15 cellular contexts compared by ENCODE assay signal in the genomic region with DNA sequence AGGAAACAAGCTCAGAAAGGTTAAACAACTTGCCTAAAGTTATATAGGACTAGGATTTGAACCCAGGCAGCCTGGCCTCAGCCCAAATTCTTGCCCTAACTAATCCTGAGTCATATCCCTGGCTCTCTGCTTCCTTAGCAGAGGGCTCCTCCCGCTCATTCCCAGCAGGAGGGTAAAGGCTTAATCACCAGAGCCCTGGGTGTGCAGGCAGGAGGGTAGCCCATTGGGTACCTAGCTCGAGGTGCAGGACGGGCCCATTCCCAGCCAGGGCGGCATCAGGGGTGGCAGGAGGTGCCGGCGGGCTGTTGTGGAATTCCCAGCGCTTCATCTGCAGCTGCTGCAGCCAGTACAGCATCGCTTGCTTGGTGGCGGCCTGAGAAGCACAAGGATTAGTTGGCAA. TPM values are rescaled to one million over a fixed set of nuclear protein-coding genes. Genes with fewer than 3 reads are reported as not detected.
DNase-seq lines count a peak whose midpoint lies in the region; ATAC-seq, FAIRE-seq and TF ChIP-seq lines count a peak whose summit lies in the region.
"Had no signal": no experiment of that assay in that cellular context is flagged by ENCODE, and none has a peak within 500 bp of the region (broad histone marks: within the 10 kb centered on the region; RNA-seq: fewer than 3 reads in every experiment).

No MANE protein-coding gene starts in this region.

- H2BK5ac ChIP-seq in H1 (ENCODE audit: low read depth, low read length): peak overlapping the region; percentile 44; the same call in 1 of the 2 replicates

- FAIRE-seq in H1 (lab: Jason Lieb, UNC): no peak
- FAIRE-seq: D721Med had no signal

- H2BK12ac ChIP-seq in H1 (ENCODE audit: low read depth, low read length): no peak overlapping the region

- H3K23ac ChIP-seq in H1 (ENCODE audit: insufficient read length): no peak overlapping the region

- peaks cover 0 to 6% of the 10 kb centered on the region in 2 experiments for H4K20me1 ChIP-seq in H1 (replicated peaks in 1 of 2; ENCODE audit: control insufficient read depth in 1 of 2, insufficient read depth in 2 of 2, low read length in 2 of 2)

- peaks cover 0 to 8% of the 10 kb centered on the region in 2 experiments; a peak in 2 of 4 replicates for H3K79me2 ChIP-seq in H1 (ENCODE audit: control insufficient read depth in 1 of 2, insufficient read depth in 2 of 2, low read length in 2 of 2)

- H3K4me3 ChIP-seq in H1 (ENCODE audit: extremely low read depth in 1 of 4, insufficient read depth in 2 of 4, low read depth in 3 of 4, low read length in 4 of 4) (no peak overlapping the region), neutrophil (ENCODE audit: low read depth in 1 of 2, low read length in 1 of 2) (peak overlapping the region; percentile 16 to 32)
- H3K4me3 ChIP-seq: adrenal gland, gastroesophageal sphincter had no signal

- no peak for TF ChIP-seq EP300 in H1 (IDR thresholded peaks at IDR 0.05; ENCODE audit: borderline replicate concordance in 1 of 2, low read depth in 2 of 2, low read length in 2 of 2)

- H2BK120ac ChIP-seq in H1 (replicated peaks; ENCODE audit: low read depth, low read length): no peak overlapping the region

- no peak overlapping the region; a peak in 1 of 4 replicates for H3K4me2 ChIP-seq in H1 (ENCODE audit: insufficient read depth in 1 of 2, low read depth in 2 of 2, low read length in 2 of 2)

- POLR2A ChIA-PET in H1 (lab: Charles Lee; ENCODE audit: partially characterized antibody): interaction anchor here (0.6 kb wide), 1 partner anchor 9 kb away, joined by 4 read pairs; no protein-coding TSS in a partner anchor

- H3K14ac ChIP-seq in H1 (ENCODE audit: insufficient read length): no peak overlapping the region

- H3K79me1 ChIP-seq in H1 (ENCODE audit: low read depth, low read length): peaks cover 6% of the 10 kb centered on the region; the same call in 1 of the 2 replicates

- no peak for TF ChIP-seq POLR2A in H1 (IDR thresholded peaks at IDR 0.05; ENCODE audit: control extremely low read depth in 1 of 2, low read depth in 2 of 2, low read length in 2 of 2)

- CTCF ChIA-PET in H1 (lab: Charles Lee; ENCODE audit: partially characterized antibody): interaction anchor here (0.7 to 1.4 kb wide), 4 partner anchors 10 to 193 kb away, joined by 3 to 5 read pairs (median 3); no protein-coding TSS in a partner anchor

- peak overlapping the region; percentile 20 for H4K91ac ChIP-seq in H1 (replicated peaks; ENCODE audit: insufficient read length, low read length)

- no peak overlapping the region for H2AFZ ChIP-seq in H1 (ENCODE audit: low read length)

- H3K56ac ChIP-seq in H1 (replicated peaks; ENCODE audit: insufficient read length, low read depth, low read length): no peak overlapping the region

- TF ChIP-seq RAD21 in H1 (IDR thresholded peaks at IDR 0.05 in 1 of 2, conservative IDR thresholded peaks at IDR 0.05 in 1 of 2; ENCODE audit: low read depth in 2 of 2, low read length in 2 of 2): no peak

- H2BK20ac ChIP-seq in H1 (ENCODE audit: low read length): no peak overlapping the region

- no peak overlapping the region for H3K18ac ChIP-seq in H1 (ENCODE audit: extremely low read depth, low read length)

- H3K27me3 ChIP-seq in H1 (replicated peaks in 1 of 4; ENCODE audit: control insufficient read depth in 3 of 4, extremely low read depth in 1 of 4, insufficient read depth in 3 of 4, low read length in 3 of 4) (no peaks in the 10 kb centered on the region), neutrophil (no peaks in the 10 kb centered on the region)
- H3K27me3 ChIP-seq: adrenal gland, gastroesophageal sphincter had no signal

- 0 out of 2 replicates have a peak overlapping the region, but pooled peaks have one; percentile 13 for H2AK5ac ChIP-seq in H1 (ENCODE audit: low read depth, low read length)

- H4K5ac ChIP-seq in H1 (ENCODE audit: insufficient read length, low read depth, low read length): no peak overlapping the region

- TF ChIP-seq CTCF in H1 (IDR thresholded peaks at IDR 0.05; ENCODE audit: control extremely low read depth in 1 of 3, insufficient read depth in 1 of 3, low read depth in 1 of 3, low read length in 3 of 3) (no peak), neutrophil (IDR thresholded peaks at IDR 0.05) (no peak)

- H3K23me2 ChIP-seq in H1 (ENCODE audit: low read depth, low read length): peaks cover 13% of the 10 kb centered on the region; the same call in 1 of the 2 replicates

- no peak overlapping the region for H3K4ac ChIP-seq in H1 (replicated peaks; ENCODE audit: insufficient read length, low read depth, low read length)

- no peak overlapping the region for H3K9ac ChIP-seq in H1 (replicated peaks in 1 of 4; ENCODE audit: extremely low read depth in 1 of 4, low read depth in 3 of 4, low read length in 3 of 4)

- H3K4me1 ChIP-seq in H1 (replicated peaks in 1 of 4; ENCODE audit: control insufficient read depth in 3 of 4, insufficient read depth in 4 of 4, low read length in 3 of 4) (peaks cover 0 to 3% (median under 1%) of the 10 kb centered on the region in 4 experiments; a peak in 4 of 7 replicates), neutrophil (ENCODE audit: control insufficient read depth in 1 of 2, insufficient read depth in 1 of 2, low read depth in 1 of 2, low read length in 1 of 2) (peaks cover 94 to 96% of the 10 kb centered on the region in 2 experiments)

- in situ Hi-C loops in Caki2 (cut with HindIII; ENCODE audit: low pct_unique_long_range_greater_than_20kb, low sequenced_read_pairs): no loop called here

- H4K8ac ChIP-seq in H1 (ENCODE audit: extremely low read depth, insufficient read depth, low read length): peak overlapping the region; percentile 53; the same call in 1 of the 2 replicates

- H3K9me3 ChIP-seq in H1 (ENCODE audit: insufficient read depth in 2 of 2, low read depth in 1 of 2, low read length in 1 of 2): no peaks in the 10 kb centered on the region
- H3K9me3 ChIP-seq in neutrophil: no peaks in the 10 kb centered on the region
- H3K9me3 ChIP-seq: adrenal gland, gastroesophageal sphincter had no signal

- WGBS in H1 (ENCODE audit: extremely low coverage in 1 of 2, insufficient coverage in 1 of 2, insufficient read length in 1 of 2, insufficient replicate concordance in 2 of 2, low coverage in 1 of 2, low lambda C conversion rate in 2 of 2, missing lambda C conversion rate in 1 of 2), 2 experiments: 85% methylated on average over 9 of the region's 9 CpGs; no CpG with 5 or more reads in 1 of the 2 experiments

- H3K36me3 ChIP-seq in H1 (ENCODE audit: control insufficient read depth in 2 of 4, insufficient read depth in 4 of 4, low read length in 3 of 4): no peaks in the 10 kb centered on the region; a peak in 1 of 8 replicates
- H3K36me3 ChIP-seq in neutrophil: no peaks in the 10 kb centered on the region

- no peak overlapping the region for H2BK15ac ChIP-seq in H1 (ENCODE audit: low read length)

- ATAC-seq in HG03571 (IDR thresholded peaks at IDR 0.05; ENCODE audit: unreplicated experiment) (no peak), HG03095 (IDR thresholded peaks at IDR 0.05; ENCODE audit: unreplicated experiment) (no peak)
- ATAC-seq: gastroesophageal sphincter, sciatic nerve had no signal

- peak; percentile 67 for DNase-seq in Caki2 (ENCODE audit: low read depth)
- DNase-seq in NCI-H460 (ENCODE audit: extremely low read depth, low read depth): peak; percentile 57
- no peak for DNase-seq in H1 (ENCODE audit: low read depth in 1 of 2, low spot score in 2 of 2)
- DNase-seq in DMS153 (lab: John Stamatoyannopoulos, UW): no peak
- DNase-seq in cerebellar cortex (ENCODE audit: low spot score): no peak
- DNase-seq: Kasumi-1, mesendoderm, NCI-H446 had no signal

- H3K27ac ChIP-seq in H1 (ENCODE audit: low read depth, low read length) (no peak overlapping the region), neutrophil (peak overlapping the region; percentile 91)

TF ChIP-seq in H1, 55 proteins besides CTCF, POLR2A, EP300 and RAD21 (continues in another document):
- TF ChIP-seq NRF1 (IDR thresholded peaks at IDR 0.05; ENCODE audit: low read depth, low read length): no peak
- no peak for TF ChIP-seq BACH1 (IDR thresholded peaks at IDR 0.05; ENCODE audit: low read length)

RNA-seq across cellular contexts. Expression of gene TBC1D2, which starts 3.9 kb away (rescaled TPM):
- total RNA-seq in Caki2 (2014; rRNA removed; shearing (Covaris generic); ENCODE audit: low replicate concordance): 7.5 and 12.2 TPM in 2 replicates
- 12.6 and 14.5 TPM in 2 replicates for total RNA-seq in NCI-H460 (2014; rRNA removed; shearing (Covaris generic))
- 27.9 and 29.3 TPM in 2 replicates for polyA plus RNA-seq in NCI-H460 (2014; cell fraction: nucleus; rRNA removed)
- 7.4 and 8.0 TPM in 2 replicates for total RNA-seq in H1 (2021; fragmentation: NEBNext Ultra II Directional; extraction: Animal tissue kit (Norgen Biotek cat#: 25700))
- polyA plus RNA-seq in H1 (2011; rRNA removed): 7.4 and 10.9 TPM in 2 replicates
- polyA plus RNA-seq in H1 (2011; cell fraction: cytosol; rRNA removed): 7.7 TPM
- 15.0 TPM for polyA plus RNA-seq in H1 (2011; cell fraction: nucleus; rRNA removed)
- polyA plus RNA-seq in H1 (2012, experiment 1 of 2): 4.2 to 6.0 TPM (median 4.9 TPM) in 4 replicates
- 4.4 TPM for polyA plus RNA-seq in H1 (2012, experiment 2 of 2)
- polyA plus RNA-seq in H1 (2013, experiment 1 of 2): 7.4 TPM
- 6.9 TPM for polyA plus RNA-seq in H1 (2013, experiment 2 of 2)
- 7.0 and 7.4 TPM in 2 replicates for polyA minus RNA-seq in H1 (2011; rRNA and poly(A)+ RNA removed)
- polyA minus RNA-seq in H1 (2011; cell fraction: cytosol; rRNA and poly(A)+ RNA removed): 4.3 TPM
- polyA minus RNA-seq in H1 (2011; cell fraction: nucleus; rRNA and poly(A)+ RNA removed): 8.0 TPM

RNA-seq across cellular contexts. Expression of gene CORO2A, which starts 59.1 kb away (rescaled TPM):
- total RNA-seq in Caki2 (2014; rRNA removed; shearing (Covaris generic); ENCODE audit: low replicate concordance): 2.0 and 2.3 TPM in 2 replicates
- 0.69 and 0.92 TPM in 2 replicates for total RNA-seq in NCI-H460 (2014; rRNA removed; shearing (Covaris generic))
- 0.68 and 0.74 TPM in 2 replicates for polyA plus RNA-seq in NCI-H460 (2014; cell fraction: nucleus; rRNA removed)
- total RNA-seq in H1 (2021; fragmentation: NEBNext Ultra II Directional; extraction: Animal tissue kit (Norgen Biotek cat#: 25700)): 26.2 and 27.9 TPM in 2 replicates
- 13.7 and 15.3 TPM in 2 replicates for polyA plus RNA-seq in H1 (2011; rRNA removed)
- 17.8 TPM for polyA plus RNA-seq in H1 (2011; cell fraction: cytosol; rRNA removed)
- polyA plus RNA-seq in H1 (2011; cell fraction: nucleus; rRNA removed): 10.6 TPM
- polyA plus RNA-seq in H1 (2012, experiment 1 of 2): 13.2 to 15.8 TPM (median 13.7 TPM) in 4 replicates
- polyA plus RNA-seq in H1 (2012, experiment 2 of 2): 5.4 TPM
- polyA plus RNA-seq in H1 (2013, experiment 1 of 2): 25.8 TPM
- 26.8 TPM for polyA plus RNA-seq in H1 (2013, experiment 2 of 2)
- polyA minus RNA-seq in H1 (2011; rRNA and poly(A)+ RNA removed): 26.1 and 31.3 TPM in 2 replicates
- 13.2 TPM for polyA minus RNA-seq in H1 (2011; cell fraction: cytosol; rRNA and poly(A)+ RNA removed)
- 8.3 TPM for polyA minus RNA-seq in H1 (2011; cell fraction: nucleus; rRNA and poly(A)+ RNA removed)

Comparison
In these comparisons a context has a peak if more than half of its experiments do, and no peak if none do; other contexts are left out.
1. DNase-seq: peak in Caki2 (single experiment) and NCI-H460 (single experiment); none in H1 (0 of 2), DMS153 (single experiment) and cerebellar cortex (single experiment).
2. H3K4me3 ChIP-seq: peak in neutrophil (2 of 2); none in H1 (0 of 4).